In genomic region chr19:14247548-14248471, GRCh38 we compare ENCODE assay signal across 8 cellular contexts. TPM values are rescaled to one million over a fixed set of nuclear protein-coding genes. Genes with fewer than 3 reads are reported as not detected.
DNase-seq lines count a peak whose midpoint lies in the region; ATAC-seq and TF ChIP-seq lines count a peak whose summit lies in the region.
"Not testable (repeated sequence)": the region's sequence is repeated elsewhere in the genome, so short reads cannot be mapped to it uniquely, and the experiment has no call there.

No MANE protein-coding gene starts in this region.

- H3K4me3 Mint-ChIP-seq in activated CD8-positive, alpha-beta memory T cell treated with anti-CD3 and anti-CD28 coated beads, Interleukin-2, amount 10 ng/mL, durations not matched to agents 7 days and 5 days: peak overlapping the region; percentile 42

- not testable (repeated sequence) for H3K36me3 ChIP-seq in NT2/D1 (ENCODE audit: insufficient read depth, insufficient read length, low read length); left ventricle myocardium inferior; uterus

- H3K4me3 ChIP-seq in NT2/D1 (ENCODE audit: insufficient read length, low read depth): peak overlapping the region; percentile 50
- peak overlapping the region; percentile 68 for H3K4me3 ChIP-seq in left ventricle myocardium inferior
- H3K4me3 ChIP-seq in uterus: peak overlapping the region; percentile 55 to 68

- intact Hi-C loops in left ventricle myocardium inferior (cut with micrococcal nuclease); uterus (cut with DNase I; ENCODE audit: low total_unique reads): not testable (repeated sequence)
- intact Hi-C loops in sciatic nerve (cut with DNase I): loop anchor here (5.0 kb wide), 1 partner anchor 866 kb away; no protein-coding TSS in a partner anchor

- not testable (repeated sequence) for H3K36me3 Mint-ChIP-seq in activated CD8-positive, alpha-beta memory T cell treated with anti-CD3 and anti-CD28 coated beads, Interleukin-2, amount 10 ng/mL, durations not matched to agents 7 days and 5 days

- H3K27ac Mint-ChIP-seq in activated CD8-positive, alpha-beta memory T cell treated with anti-CD3 and anti-CD28 coated beads, Interleukin-2, amount 10 ng/mL, durations not matched to agents 7 days and 5 days: peak overlapping the region; percentile 75

- TF ChIP-seq CTCF in GM13976 (IDR thresholded peaks at IDR 0.05; ENCODE audit: borderline replicate concordance, control extremely low read depth, extremely low read depth, insufficient read depth, missing control alignments); left ventricle myocardium inferior (IDR thresholded peaks at IDR 0.05; ENCODE audit: borderline replicate concordance); uterus (IDR thresholded peaks at IDR 0.05): not testable (repeated sequence)

- CTCF ChIA-PET in activated CD8-positive, alpha-beta memory T cell treated with anti-CD3 and anti-CD28 coated beads, Interleukin-2, amount 10 ng/mL, durations not matched to agents 7 days and 5 days (lab: Charles Lee): not testable (repeated sequence)

- H3K27ac ChIP-seq in left ventricle myocardium inferior (replicated peaks): not testable (repeated sequence)
- H3K27ac ChIP-seq in uterus: peak overlapping the region; percentile 84 to 87

- ATAC-seq in activated CD8-positive, alpha-beta memory T cell treated with anti-CD3 and anti-CD28 coated beads, Interleukin-2, amount 10 ng/mL, durations not matched to agents 7 days and 5 days: peak; percentile 32
- ATAC-seq in sciatic nerve: peak; percentile 35

- H3K27me3 Mint-ChIP-seq in activated CD8-positive, alpha-beta memory T cell treated with anti-CD3 and anti-CD28 coated beads, Interleukin-2, amount 10 ng/mL, durations not matched to agents 7 days and 5 days: not testable (repeated sequence)

- H3K9me3 Mint-ChIP-seq in activated CD8-positive, alpha-beta memory T cell treated with anti-CD3 and anti-CD28 coated beads, Interleukin-2, amount 10 ng/mL, durations not matched to agents 7 days and 5 days (ENCODE audit: low read depth): not testable (repeated sequence)

- not testable (repeated sequence) for H3K4me1 Mint-ChIP-seq in activated CD8-positive, alpha-beta memory T cell treated with anti-CD3 and anti-CD28 coated beads, Interleukin-2, amount 10 ng/mL, durations not matched to agents 7 days and 5 days

- H3K4me1 ChIP-seq in NT2/D1 (ENCODE audit: insufficient read depth, insufficient read length); uterus: not testable (repeated sequence)
- H3K4me1 ChIP-seq in left ventricle myocardium inferior: peaks cover 19% of the 10 kb centered on the region

- peak overlapping the region; percentile 83 for H3K9ac ChIP-seq in NT2/D1 (ENCODE audit: insufficient read length, low read depth)

- not testable (repeated sequence) for TF ChIP-seq POLR2A in uterus (IDR thresholded peaks at IDR 0.05)

- in situ Hi-C loops in GM13976 (cut with MboI; ENCODE audit: low sequenced_read_pairs, unreplicated experiment): not testable (repeated sequence)

- DNase-seq in GM13976 (ENCODE audit: low spot score) (peak; percentile 44), NT2/D1 (ENCODE audit: low read depth, low spot score) (peak; percentile 93), cerebellar cortex (ENCODE audit: low spot score) (peak; percentile 55), midbrain (lab: John Stamatoyannopoulos, UW) (peak; percentile 22), uterus (peak in 1 of 2 donors; percentile 43)
- not testable (repeated sequence) for DNase-seq in activated CD8-positive, alpha-beta memory T cell treated with anti-CD3 and anti-CD28 coated beads, Interleukin-2, amount 10 ng/mL, durations not matched to agents 7 days and 5 days; left ventricle myocardium inferior; sciatic nerve (ENCODE audit: low spot score)

- not testable (repeated sequence) for H3K27me3 ChIP-seq in NT2/D1 (ENCODE audit: insufficient read depth, insufficient read length); uterus
- H3K27me3 ChIP-seq in left ventricle myocardium inferior (ENCODE audit: low read depth): peaks cover 55% of the 10 kb centered on the region

- not testable (repeated sequence) for H3K9me3 ChIP-seq in NT2/D1 (ENCODE audit: insufficient read depth, low read length); left ventricle myocardium inferior (replicated peaks); uterus

RNA-seq across cellular contexts. Expression of gene ADGRL1, which starts 41.8 kb away (rescaled TPM):
- total RNA-seq in activated CD8-positive, alpha-beta memory T cell treated with anti-CD3 and anti-CD28 coated beads, Interleukin-2, amount 10 ng/mL, durations not matched to agents 7 days and 5 days: 1 to 10 TPM; 3.7 to 4.3 TPM
- total RNA-seq in left ventricle myocardium inferior (16.1 TPM), sciatic nerve (11.8 TPM), uterus (10 to 100 TPM in 2 of 4 donors, 1 to 10 TPM in 2; 2.4 to 64.0 (median 20.7) TPM)
